In the genomic region with DNA sequence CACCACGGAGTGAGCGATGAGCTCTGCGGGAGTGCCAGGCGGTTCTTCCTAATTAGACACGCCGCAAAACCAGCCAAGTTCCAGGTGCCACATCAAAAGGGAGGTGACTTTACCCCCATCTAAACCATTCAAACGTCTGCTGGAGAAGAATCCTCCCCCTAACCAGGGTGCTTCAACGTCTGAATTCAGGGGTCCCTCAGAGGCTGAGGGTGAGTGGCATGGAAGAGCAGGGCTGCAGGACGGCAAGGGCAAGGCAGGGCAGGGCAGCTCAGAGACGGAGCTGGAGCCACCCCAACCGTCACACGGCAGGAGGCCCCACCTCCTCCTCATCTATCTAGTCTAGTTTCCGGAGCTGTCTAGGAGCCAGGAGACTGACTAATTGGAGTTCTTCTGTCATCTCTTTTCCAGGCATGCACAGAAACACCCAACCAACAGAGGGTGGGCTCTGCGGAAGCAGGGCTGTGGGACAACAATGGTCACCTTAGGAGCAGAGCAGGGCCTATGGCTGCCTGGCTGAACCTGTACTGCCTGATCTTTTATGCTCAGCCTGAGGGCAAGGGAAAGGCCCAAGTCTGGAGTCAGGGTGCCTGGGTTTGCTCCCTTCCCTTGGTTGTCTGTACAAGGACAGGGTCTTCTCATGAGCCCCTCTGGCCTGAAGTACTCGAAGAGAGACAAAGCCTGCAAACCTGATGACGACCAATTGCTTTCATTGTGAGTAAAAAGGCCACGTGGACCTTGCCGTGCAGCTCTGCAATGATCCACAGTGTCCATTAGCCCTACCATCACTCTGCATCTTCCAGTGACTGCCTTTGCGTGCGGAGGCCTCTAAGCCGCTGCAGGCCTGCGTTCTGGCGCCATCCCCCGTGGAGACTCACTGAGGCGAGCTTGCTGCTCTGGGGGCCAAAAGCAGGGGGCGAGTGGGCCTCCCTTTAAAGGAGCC, we compare ENCODE assay signal across 1 cellular context.
TF ChIP-seq lines count a peak whose summit lies in the region.

No MANE protein-coding gene starts in this region.

TF ChIP-seq in K562, 482 proteins besides CTCF, POLR2A, EP300 and RAD21 (continued from another document):
- TF ChIP-seq CCNT2 (IDR thresholded peaks at IDR 0.05; ENCODE audit: borderline replicate concordance, extremely low read depth, insufficient read length, low read depth, low read length) (no peak), CREBBP (IDR thresholded peaks at IDR 0.05; ENCODE audit: low read depth, low read length) (no peak), ZFP1 (CRISPR knock-in tag; IDR thresholded peaks at IDR 0.05) (no peak), ZNF668 (CRISPR knock-in tag; IDR thresholded peaks at IDR 0.05) (no peak), CAMTA2 (CRISPR knock-in tag; conservative IDR thresholded peaks at IDR 0.05) (no peak), SIN3B (IDR thresholded peaks at IDR 0.05; ENCODE audit: low read depth) (no peak), ATF1 (CRISPR knock-in tag; IDR thresholded peaks at IDR 0.05) (no peak), ATF1 (tag; IDR thresholded peaks at IDR 0.05) (peak; percentile 51), POU5F1 (IDR thresholded peaks at IDR 0.05; ENCODE audit: borderline replicate concordance, low read depth, low read length, partially characterized antibody) (no peak), CXXC5 (CRISPR knock-in tag; IDR thresholded peaks at IDR 0.05) (no peak; the same call in 1 of the 2 replicates), ZEB2 (IDR thresholded peaks at IDR 0.05) (no peak), KLF6 (CRISPR knock-in tag; IDR thresholded peaks at IDR 0.05; ENCODE audit: borderline replicate concordance) (no peak), ZNF217 (CRISPR knock-in tag; IDR thresholded peaks at IDR 0.05) (no peak), NR2C1 (IDR thresholded peaks at IDR 0.05) (no peak), NR2C1 (tag; IDR thresholded peaks at IDR 0.05) (no peak), SPI1 (IDR thresholded peaks at IDR 0.05; ENCODE audit: borderline replicate concordance, low read depth, low read length) (no peak), MTA2 (IDR thresholded peaks at IDR 0.05; ENCODE audit: low read depth) (no peak), CBX5 (IDR thresholded peaks at IDR 0.05; ENCODE audit: borderline replicate concordance, low read depth) (no peak), HCFC1 (IDR thresholded peaks at IDR 0.05; ENCODE audit: low read depth, low read length) (no peak), BACH1 (tag; IDR thresholded peaks at IDR 0.05) (no peak), ELF1 (tag; IDR thresholded peaks at IDR 0.05) (no peak), CEBPB (tag; IDR thresholded peaks at IDR 0.05) (no peak), ZNF589 (CRISPR knock-in tag; IDR thresholded peaks at IDR 0.05; ENCODE audit: low read depth) (0 out of 2 replicates have a peak, but pooled peaks have one; percentile 19), HDAC3 (IDR thresholded peaks at IDR 0.05; ENCODE audit: borderline replicate concordance, partially characterized antibody) (no peak)
- TF ChIP-seq, protein P1, sequence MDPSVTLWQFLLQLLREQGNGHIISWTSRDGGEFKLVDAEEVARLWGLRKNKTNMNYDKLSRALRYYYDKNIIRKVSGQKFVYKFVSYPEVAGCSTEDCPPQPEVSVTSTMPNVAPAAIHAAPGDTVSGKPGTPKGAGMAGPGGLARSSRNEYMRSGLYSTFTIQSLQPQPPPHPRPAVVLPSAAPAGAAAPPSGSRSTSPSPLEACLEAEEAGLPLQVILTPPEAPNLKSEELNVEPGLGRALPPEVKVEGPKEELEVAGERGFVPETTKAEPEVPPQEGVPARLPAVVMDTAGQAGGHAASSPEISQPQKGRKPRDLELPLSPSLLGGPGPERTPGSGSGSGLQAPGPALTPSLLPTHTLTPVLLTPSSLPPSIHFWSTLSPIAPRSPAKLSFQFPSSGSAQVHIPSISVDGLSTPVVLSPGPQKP (CRISPR knock-in tag; IDR thresholded peaks at IDR 0.05): no peak
- TF ChIP-seq, protein P2, sequence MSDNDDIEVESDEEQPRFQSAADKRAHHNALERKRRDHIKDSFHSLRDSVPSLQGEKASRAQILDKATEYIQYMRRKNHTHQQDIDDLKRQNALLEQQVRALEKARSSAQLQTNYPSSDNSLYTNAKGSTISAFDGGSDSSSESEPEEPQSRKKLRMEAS (CRISPR knock-in tag; IDR thresholded peaks at IDR 0.05): peak; percentile 59; the same call in 1 of the 2 replicates
- TF ChIP-seq, protein P3, sequence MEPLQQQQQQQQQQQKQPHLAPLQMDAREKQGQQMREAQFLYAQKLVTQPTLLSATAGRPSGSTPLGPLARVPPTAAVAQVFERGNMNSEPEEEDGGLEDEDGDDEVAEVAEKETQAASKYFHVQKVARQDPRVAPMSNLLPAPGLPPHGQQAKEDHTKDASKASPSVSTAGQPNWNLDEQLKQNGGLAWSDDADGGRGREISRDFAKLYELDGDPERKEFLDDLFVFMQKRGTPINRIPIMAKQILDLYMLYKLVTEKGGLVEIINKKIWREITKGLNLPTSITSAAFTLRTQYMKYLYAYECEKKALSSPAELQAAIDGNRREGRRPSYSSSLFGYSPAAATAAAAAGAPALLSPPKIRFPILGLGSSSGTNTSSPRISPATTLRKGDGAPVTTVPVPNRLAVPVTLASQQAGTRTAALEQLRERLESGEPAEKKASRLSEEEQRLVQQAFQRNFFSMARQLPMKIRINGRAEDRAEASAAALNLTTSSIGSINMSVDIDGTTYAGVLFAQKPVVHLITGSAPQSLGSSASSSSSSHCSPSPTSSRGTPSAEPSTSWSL (CRISPR knock-in tag; IDR thresholded peaks at IDR 0.05; ENCODE audit: borderline replicate concordance): no peak
- TF ChIP-seq, protein P4, sequence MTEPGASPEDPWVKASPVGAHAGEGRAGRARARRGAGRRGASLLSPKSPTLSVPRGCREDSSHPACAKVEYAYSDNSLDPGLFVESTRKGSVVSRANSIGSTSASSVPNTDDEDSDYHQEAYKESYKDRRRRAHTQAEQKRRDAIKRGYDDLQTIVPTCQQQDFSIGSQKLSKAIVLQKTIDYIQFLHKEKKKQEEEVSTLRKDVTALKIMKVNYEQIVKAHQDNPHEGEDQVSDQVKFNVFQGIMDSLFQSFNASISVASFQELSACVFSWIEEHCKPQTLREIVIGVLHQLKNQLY (CRISPR knock-in tag; conservative IDR thresholded peaks at IDR 0.05): no peak
- TF ChIP-seq, protein P5, sequence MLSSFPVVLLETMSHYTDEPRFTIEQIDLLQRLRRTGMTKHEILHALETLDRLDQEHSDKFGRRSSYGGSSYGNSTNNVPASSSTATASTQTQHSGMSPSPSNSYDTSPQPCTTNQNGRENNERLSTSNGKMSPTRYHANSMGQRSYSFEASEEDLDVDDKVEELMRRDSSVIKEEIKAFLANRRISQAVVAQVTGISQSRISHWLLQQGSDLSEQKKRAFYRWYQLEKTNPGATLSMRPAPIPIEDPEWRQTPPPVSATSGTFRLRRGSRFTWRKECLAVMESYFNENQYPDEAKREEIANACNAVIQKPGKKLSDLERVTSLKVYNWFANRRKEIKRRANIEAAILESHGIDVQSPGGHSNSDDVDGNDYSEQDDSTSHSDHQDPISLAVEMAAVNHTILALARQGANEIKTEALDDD (IDR thresholded peaks at IDR 0.05): peak; percentile 97
- TF ChIP-seq, protein P6, sequence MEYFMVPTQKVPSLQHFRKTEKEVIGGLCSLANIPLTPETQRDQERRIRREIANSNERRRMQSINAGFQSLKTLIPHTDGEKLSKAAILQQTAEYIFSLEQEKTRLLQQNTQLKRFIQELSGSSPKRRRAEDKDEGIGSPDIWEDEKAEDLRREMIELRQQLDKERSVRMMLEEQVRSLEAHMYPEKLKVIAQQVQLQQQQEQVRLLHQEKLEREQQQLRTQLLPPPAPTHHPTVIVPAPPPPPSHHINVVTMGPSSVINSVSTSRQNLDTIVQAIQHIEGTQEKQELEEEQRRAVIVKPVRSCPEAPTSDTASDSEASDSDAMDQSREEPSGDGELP (CRISPR knock-in tag; IDR thresholded peaks at IDR 0.05; ENCODE audit: borderline replicate concordance): peak; percentile 24; the same call in 1 of the 2 replicates
- TF ChIP-seq, protein P7, sequence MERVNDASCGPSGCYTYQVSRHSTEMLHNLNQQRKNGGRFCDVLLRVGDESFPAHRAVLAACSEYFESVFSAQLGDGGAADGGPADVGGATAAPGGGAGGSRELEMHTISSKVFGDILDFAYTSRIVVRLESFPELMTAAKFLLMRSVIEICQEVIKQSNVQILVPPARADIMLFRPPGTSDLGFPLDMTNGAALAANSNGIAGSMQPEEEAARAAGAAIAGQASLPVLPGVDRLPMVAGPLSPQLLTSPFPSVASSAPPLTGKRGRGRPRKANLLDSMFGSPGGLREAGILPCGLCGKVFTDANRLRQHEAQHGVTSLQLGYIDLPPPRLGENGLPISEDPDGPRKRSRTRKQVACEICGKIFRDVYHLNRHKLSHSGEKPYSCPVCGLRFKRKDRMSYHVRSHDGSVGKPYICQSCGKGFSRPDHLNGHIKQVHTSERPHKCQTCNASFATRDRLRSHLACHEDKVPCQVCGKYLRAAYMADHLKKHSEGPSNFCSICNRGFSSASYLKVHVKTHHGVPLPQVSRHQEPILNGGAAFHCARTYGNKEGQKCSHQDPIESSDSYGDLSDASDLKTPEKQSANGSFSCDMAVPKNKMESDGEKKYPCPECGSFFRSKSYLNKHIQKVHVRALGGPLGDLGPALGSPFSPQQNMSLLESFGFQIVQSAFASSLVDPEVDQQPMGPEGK (CRISPR knock-in tag; IDR thresholded peaks at IDR 0.05; ENCODE audit: borderline replicate concordance): no peak
